In the genomic region with DNA sequence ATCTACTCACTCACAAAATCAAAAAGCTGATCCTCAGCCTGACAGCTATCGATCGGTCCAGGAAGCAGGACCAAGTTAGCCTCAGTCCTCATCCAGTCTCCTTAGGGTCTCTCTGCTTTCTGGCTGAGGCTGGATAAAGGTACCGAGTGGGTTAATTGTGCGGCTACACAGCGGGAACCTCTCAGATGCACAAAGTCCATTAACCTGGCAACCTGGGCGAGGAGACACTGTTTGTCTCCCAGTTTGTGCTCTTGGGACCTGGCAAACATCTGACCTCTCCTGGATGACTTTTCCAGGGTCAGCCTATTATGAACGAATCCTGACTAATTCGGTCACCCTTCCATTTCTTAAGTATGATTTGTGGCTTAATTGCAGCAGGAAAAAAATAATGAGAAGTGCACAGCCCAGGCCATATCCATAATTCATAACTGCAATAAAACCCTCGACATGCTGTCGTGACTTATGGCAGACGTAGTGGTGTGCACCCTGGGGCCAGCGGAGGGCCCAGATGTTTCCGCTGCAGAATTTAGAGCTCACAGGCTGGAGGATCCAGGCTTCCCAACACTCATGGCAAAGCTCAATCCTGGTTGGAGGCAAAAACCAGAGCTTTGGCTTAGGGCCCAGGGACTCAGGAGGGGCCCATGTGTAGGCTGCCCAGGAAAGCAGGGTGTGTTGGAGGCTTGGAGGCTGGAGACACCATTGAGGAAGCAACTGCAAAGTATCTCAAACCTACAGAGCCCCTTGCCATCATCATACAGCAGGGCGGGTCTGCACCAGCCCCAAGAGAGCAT, we compare ENCODE assay signal across 1 cellular context.
TF ChIP-seq lines count a peak whose summit lies in the region.

No MANE protein-coding gene starts in this region.

TF ChIP-seq in HepG2, 621 proteins besides CTCF, POLR2A, EP300 and RAD21 (continued from another document and continues in another):
- peak; percentile 36; the same call in 1 of the 2 replicates for TF ChIP-seq FOXP4 (CRISPR knock-in tag; IDR thresholded peaks at IDR 0.05)
- no peak for TF ChIP-seq ZNF782 (CRISPR knock-in tag; IDR thresholded peaks at IDR 0.05; ENCODE audit: borderline replicate concordance)
- TF ChIP-seq SP1 (IDR thresholded peaks at IDR 0.05), result no peak
- no peak for TF ChIP-seq SP1 (CRISPR knock-in tag; IDR thresholded peaks at IDR 0.05)
- no peak for TF ChIP-seq ZNF468 (CRISPR knock-in tag; IDR thresholded peaks at IDR 0.05)
- TF ChIP-seq ZNF556 (CRISPR knock-in tag; IDR thresholded peaks at IDR 0.05; ENCODE audit: borderline replicate concordance), result no peak; the same call in 1 of the 2 replicates
- 0 out of 2 replicates have a peak, but pooled peaks have one; percentile 38 for TF ChIP-seq TGIF2 (CRISPR knock-in tag; IDR thresholded peaks at IDR 0.05)
- no peak for TF ChIP-seq ZNF792 (CRISPR knock-in tag; IDR thresholded peaks at IDR 0.05)
- no peak for TF ChIP-seq NFIB (CRISPR knock-in tag; IDR thresholded peaks at IDR 0.05; ENCODE audit: borderline replicate concordance)
- TF ChIP-seq, protein P1, sequence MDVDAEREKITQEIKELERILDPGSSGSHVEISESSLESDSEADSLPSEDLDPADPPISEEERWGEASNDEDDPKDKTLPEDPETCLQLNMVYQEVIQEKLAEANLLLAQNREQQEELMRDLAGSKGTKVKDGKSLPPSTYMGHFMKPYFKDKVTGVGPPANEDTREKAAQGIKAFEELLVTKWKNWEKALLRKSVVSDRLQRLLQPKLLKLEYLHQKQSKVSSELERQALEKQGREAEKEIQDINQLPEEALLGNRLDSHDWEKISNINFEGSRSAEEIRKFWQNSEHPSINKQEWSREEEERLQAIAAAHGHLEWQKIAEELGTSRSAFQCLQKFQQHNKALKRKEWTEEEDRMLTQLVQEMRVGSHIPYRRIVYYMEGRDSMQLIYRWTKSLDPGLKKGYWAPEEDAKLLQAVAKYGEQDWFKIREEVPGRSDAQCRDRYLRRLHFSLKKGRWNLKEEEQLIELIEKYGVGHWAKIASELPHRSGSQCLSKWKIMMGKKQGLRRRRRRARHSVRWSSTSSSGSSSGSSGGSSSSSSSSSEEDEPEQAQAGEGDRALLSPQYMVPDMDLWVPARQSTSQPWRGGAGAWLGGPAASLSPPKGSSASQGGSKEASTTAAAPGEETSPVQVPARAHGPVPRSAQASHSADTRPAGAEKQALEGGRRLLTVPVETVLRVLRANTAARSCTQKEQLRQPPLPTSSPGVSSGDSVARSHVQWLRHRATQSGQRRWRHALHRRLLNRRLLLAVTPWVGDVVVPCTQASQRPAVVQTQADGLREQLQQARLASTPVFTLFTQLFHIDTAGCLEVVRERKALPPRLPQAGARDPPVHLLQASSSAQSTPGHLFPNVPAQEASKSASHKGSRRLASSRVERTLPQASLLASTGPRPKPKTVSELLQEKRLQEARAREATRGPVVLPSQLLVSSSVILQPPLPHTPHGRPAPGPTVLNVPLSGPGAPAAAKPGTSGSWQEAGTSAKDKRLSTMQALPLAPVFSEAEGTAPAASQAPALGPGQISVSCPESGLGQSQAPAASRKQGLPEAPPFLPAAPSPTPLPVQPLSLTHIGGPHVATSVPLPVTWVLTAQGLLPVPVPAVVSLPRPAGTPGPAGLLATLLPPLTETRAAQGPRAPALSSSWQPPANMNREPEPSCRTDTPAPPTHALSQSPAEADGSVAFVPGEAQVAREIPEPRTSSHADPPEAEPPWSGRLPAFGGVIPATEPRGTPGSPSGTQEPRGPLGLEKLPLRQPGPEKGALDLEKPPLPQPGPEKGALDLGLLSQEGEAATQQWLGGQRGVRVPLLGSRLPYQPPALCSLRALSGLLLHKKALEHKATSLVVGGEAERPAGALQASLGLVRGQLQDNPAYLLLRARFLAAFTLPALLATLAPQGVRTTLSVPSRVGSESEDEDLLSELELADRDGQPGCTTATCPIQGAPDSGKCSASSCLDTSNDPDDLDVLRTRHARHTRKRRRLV (CRISPR knock-in tag; IDR thresholded peaks at IDR 0.05), result no peak
- TF ChIP-seq TRIM24 (CRISPR knock-in tag; IDR thresholded peaks at IDR 0.05), result no peak
- TF ChIP-seq SMYD3 (CRISPR knock-in tag; IDR thresholded peaks at IDR 0.05), result no peak
- peak; percentile 50; the same call in 1 of the 2 replicates for TF ChIP-seq TFAP4 (IDR thresholded peaks at IDR 0.05; ENCODE audit: borderline replicate concordance, low read depth)
- no peak for TF ChIP-seq ISX (CRISPR knock-in tag; conservative IDR thresholded peaks at IDR 0.05)
- no peak for TF ChIP-seq ZSCAN30 (CRISPR knock-in tag; IDR thresholded peaks at IDR 0.05)
- TF ChIP-seq ZNF101 (CRISPR knock-in tag; IDR thresholded peaks at IDR 0.05; ENCODE audit: borderline replicate concordance, low read depth), result no peak
- no peak for TF ChIP-seq GTF2F1 (IDR thresholded peaks at IDR 0.05; ENCODE audit: low read length)
- no peak for TF ChIP-seq SRSF4 (IDR thresholded peaks at IDR 0.05; ENCODE audit: low read depth, low read length, poor library complexity, severe bottlenecking)
- no peak for TF ChIP-seq GPN1 (CRISPR knock-in tag; IDR thresholded peaks at IDR 0.05; ENCODE audit: borderline replicate concordance)
- TF ChIP-seq DR1 (CRISPR knock-in tag; IDR thresholded peaks at IDR 0.05), result no peak
- no peak for TF ChIP-seq NFE2L1 (CRISPR knock-in tag; IDR thresholded peaks at IDR 0.05; ENCODE audit: borderline replicate concordance)
- TF ChIP-seq MEF2D (CRISPR knock-in tag; IDR thresholded peaks at IDR 0.05), result no peak
- TF ChIP-seq, protein P2, sequence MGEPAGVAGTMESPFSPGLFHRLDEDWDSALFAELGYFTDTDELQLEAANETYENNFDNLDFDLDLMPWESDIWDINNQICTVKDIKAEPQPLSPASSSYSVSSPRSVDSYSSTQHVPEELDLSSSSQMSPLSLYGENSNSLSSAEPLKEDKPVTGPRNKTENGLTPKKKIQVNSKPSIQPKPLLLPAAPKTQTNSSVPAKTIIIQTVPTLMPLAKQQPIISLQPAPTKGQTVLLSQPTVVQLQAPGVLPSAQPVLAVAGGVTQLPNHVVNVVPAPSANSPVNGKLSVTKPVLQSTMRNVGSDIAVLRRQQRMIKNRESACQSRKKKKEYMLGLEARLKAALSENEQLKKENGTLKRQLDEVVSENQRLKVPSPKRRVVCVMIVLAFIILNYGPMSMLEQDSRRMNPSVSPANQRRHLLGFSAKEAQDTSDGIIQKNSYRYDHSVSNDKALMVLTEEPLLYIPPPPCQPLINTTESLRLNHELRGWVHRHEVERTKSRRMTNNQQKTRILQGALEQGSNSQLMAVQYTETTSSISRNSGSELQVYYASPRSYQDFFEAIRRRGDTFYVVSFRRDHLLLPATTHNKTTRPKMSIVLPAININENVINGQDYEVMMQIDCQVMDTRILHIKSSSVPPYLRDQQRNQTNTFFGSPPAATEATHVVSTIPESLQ (CRISPR knock-in tag; conservative IDR thresholded peaks at IDR 0.05), result no peak
- no peak for TF ChIP-seq ZBTB25 (CRISPR knock-in tag; IDR thresholded peaks at IDR 0.05)
- no peak for TF ChIP-seq ZBTB7B (CRISPR knock-in tag; IDR thresholded peaks at IDR 0.05)
- no peak for TF ChIP-seq MAFK (conservative IDR thresholded peaks at IDR 0.05 in 1 of 2, IDR thresholded peaks at IDR 0.05 in 1 of 2; ENCODE audit: low read length in 2 of 2)
- no peak for TF ChIP-seq HNRNPL (IDR thresholded peaks at IDR 0.05; ENCODE audit: low read depth, low read length)
- TF ChIP-seq ZNF639 (CRISPR knock-in tag; conservative IDR thresholded peaks at IDR 0.05), result no peak
- no peak for TF ChIP-seq GMEB1 (CRISPR knock-in tag; IDR thresholded peaks at IDR 0.05; ENCODE audit: borderline replicate concordance)
- no peak for TF ChIP-seq ASH2L (IDR thresholded peaks at IDR 0.05; ENCODE audit: insufficient read length, low read depth, low read length)
- no peak for TF ChIP-seq ZNF570 (CRISPR knock-in tag; IDR thresholded peaks at IDR 0.05; ENCODE audit: borderline replicate concordance)
- TF ChIP-seq PHF5A (CRISPR knock-in tag; IDR thresholded peaks at IDR 0.05; ENCODE audit: low read depth, unreplicated experiment), result no peak
- no peak for TF ChIP-seq PCBP1 (IDR thresholded peaks at IDR 0.05; ENCODE audit: borderline replicate concordance, low read depth, low read length)
- no peak for TF ChIP-seq ELF1 (CRISPR knock-in tag; IDR thresholded peaks at IDR 0.05)
- peak; percentile 38; the same call in 1 of the 2 replicates for TF ChIP-seq ZNF331 (CRISPR knock-in tag; IDR thresholded peaks at IDR 0.05)
- no peak for TF ChIP-seq HIVEP1 (CRISPR knock-in tag; IDR thresholded peaks at IDR 0.05)
- TF ChIP-seq, protein P3, sequence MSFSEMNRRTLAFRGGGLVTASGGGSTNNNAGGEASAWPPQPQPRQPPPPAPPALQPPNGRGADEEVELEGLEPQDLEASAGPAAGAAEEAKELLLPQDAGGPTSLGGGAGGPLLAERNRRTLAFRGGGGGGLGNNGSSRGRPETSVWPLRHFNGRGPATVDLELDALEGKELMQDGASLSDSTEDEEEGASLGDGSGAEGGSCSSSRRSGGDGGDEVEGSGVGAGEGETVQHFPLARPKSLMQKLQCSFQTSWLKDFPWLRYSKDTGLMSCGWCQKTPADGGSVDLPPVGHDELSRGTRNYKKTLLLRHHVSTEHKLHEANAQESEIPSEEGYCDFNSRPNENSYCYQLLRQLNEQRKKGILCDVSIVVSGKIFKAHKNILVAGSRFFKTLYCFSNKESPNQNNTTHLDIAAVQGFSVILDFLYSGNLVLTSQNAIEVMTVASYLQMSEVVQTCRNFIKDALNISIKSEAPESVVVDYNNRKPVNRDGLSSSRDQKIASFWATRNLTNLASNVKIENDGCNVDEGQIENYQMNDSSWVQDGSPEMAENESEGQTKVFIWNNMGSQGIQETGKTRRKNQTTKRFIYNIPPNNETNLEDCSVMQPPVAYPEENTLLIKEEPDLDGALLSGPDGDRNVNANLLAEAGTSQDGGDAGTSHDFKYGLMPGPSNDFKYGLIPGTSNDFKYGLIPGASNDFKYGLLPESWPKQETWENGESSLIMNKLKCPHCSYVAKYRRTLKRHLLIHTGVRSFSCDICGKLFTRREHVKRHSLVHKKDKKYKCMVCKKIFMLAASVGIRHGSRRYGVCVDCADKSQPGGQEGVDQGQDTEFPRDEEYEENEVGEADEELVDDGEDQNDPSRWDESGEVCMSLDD (CRISPR knock-in tag; IDR thresholded peaks at IDR 0.05; ENCODE audit: borderline replicate concordance), result no peak
- TF ChIP-seq, protein P4, sequence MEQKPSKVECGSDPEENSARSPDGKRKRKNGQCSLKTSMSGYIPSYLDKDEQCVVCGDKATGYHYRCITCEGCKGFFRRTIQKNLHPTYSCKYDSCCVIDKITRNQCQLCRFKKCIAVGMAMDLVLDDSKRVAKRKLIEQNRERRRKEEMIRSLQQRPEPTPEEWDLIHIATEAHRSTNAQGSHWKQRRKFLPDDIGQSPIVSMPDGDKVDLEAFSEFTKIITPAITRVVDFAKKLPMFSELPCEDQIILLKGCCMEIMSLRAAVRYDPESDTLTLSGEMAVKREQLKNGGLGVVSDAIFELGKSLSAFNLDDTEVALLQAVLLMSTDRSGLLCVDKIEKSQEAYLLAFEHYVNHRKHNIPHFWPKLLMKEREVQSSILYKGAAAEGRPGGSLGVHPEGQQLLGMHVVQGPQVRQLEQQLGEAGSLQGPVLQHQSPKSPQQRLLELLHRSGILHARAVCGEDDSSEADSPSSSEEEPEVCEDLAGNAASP (CRISPR knock-in tag; IDR thresholded peaks at IDR 0.05; ENCODE audit: borderline replicate concordance), result peak; percentile 35; the same call in 1 of the 2 replicates
- no peak for TF ChIP-seq KLF9 (CRISPR knock-in tag; IDR thresholded peaks at IDR 0.05; ENCODE audit: low read depth)
- TF ChIP-seq ZFX (CRISPR knock-in tag; IDR thresholded peaks at IDR 0.05; ENCODE audit: low read depth), result no peak; the same call in 1 of the 2 replicates
- no peak for TF ChIP-seq ZC3H4 (CRISPR knock-in tag; IDR thresholded peaks at IDR 0.05; ENCODE audit: borderline replicate concordance)
